24 cellular contexts compared by ENCODE assay signal in genomic region chr15:52732551-52732950, GRCh38. TPM values are rescaled to one million over a fixed set of nuclear protein-coding genes. Genes with fewer than 3 reads are reported as not detected.
"Had no signal": no experiment of that assay in that cellular context is flagged by ENCODE, and none has a peak within 500 bp of the region (broad histone marks: within the 10 kb centered on the region; RNA-seq: fewer than 3 reads in every experiment).

No MANE protein-coding gene starts in this region.

- H3K27me3 ChIP-seq: gastroesophageal sphincter, hepatocyte, pancreas, right lobe of liver, tibial nerve, upper lobe of right lung had no signal

- H3K27me3 Mint-ChIP-seq: stimulated activated naive CD8-positive, alpha-beta T cell treated with anti-CD3 and anti-CD28 coated beads, Interleukin-15, Interleukin-2, amounts not matched to agents 100 ng/mL and 50 ng/mL, for 24 hours had no signal

- DNase-seq: effector memory CD4-positive, alpha-beta T cell; kidney; left cardiac atrium; left ventricle myocardium inferior; lower lobe of right lung; midbrain; occipital lobe; pancreas; retina; stimulated activated CD4-positive, alpha-beta T cell treated with anti-CD3 and anti-CD28 coated beads, Interleukin-4, amount 100 ng/mL, for 1 hour; stimulated activated CD8-positive, alpha-beta memory T cell treated with anti-CD3 and anti-CD28 coated beads, Interleukin-4, amount 100 ng/mL, for 48 hours; upper lobe of right lung had no signal

- H3K4me2 ChIP-seq: hepatocyte had no signal

- H3K27ac Mint-ChIP-seq: nephron; stimulated activated effector memory CD8-positive, alpha-beta T cell treated with anti-CD3 and anti-CD28 coated beads, Interleukin-12 subunit alpha, Interleukin-12 subunit beta, amount 100 ng/mL, for 72 hours; stimulated activated naive CD8-positive, alpha-beta T cell treated with anti-CD3 and anti-CD28 coated beads, Interleukin-15, Interleukin-2, amounts not matched to agents 100 ng/mL and 50 ng/mL, for 24 hours had no signal

- H3K9me3 ChIP-seq: gastroesophageal sphincter, left ventricle myocardium inferior, lower lobe of right lung, pancreas, prostate gland, right lobe of liver, tibial nerve, upper lobe of right lung had no signal

- H3K36me3 ChIP-seq: gastroesophageal sphincter, left ventricle myocardium inferior, lower lobe of right lung, pancreas, prostate gland, right lobe of liver, tibial nerve, upper lobe of right lung had no signal

- H3K79me2 ChIP-seq: hepatocyte had no signal

- H3K4me1 Mint-ChIP-seq: nephron had no signal

- H3K36me3 Mint-ChIP-seq: stimulated activated effector memory CD8-positive, alpha-beta T cell treated with anti-CD3 and anti-CD28 coated beads, Interleukin-12 subunit alpha, Interleukin-12 subunit beta, amount 100 ng/mL, for 72 hours had no signal

- H2AFZ ChIP-seq: hepatocyte had no signal

- H3K4me3 Mint-ChIP-seq: nephron; stimulated activated effector memory CD8-positive, alpha-beta T cell treated with anti-CD3 and anti-CD28 coated beads, Interleukin-12 subunit alpha, Interleukin-12 subunit beta, amount 100 ng/mL, for 72 hours; stimulated activated naive CD8-positive, alpha-beta T cell treated with anti-CD3 and anti-CD28 coated beads, Interleukin-15, Interleukin-2, amounts not matched to agents 100 ng/mL and 50 ng/mL, for 24 hours had no signal

- H3K4me1 ChIP-seq: prostate gland had no signal

- H3K9me3 Mint-ChIP-seq: nephron; stimulated activated effector memory CD8-positive, alpha-beta T cell treated with anti-CD3 and anti-CD28 coated beads, Interleukin-12 subunit alpha, Interleukin-12 subunit beta, amount 100 ng/mL, for 72 hours; stimulated activated naive CD8-positive, alpha-beta T cell treated with anti-CD3 and anti-CD28 coated beads, Interleukin-15, Interleukin-2, amounts not matched to agents 100 ng/mL and 50 ng/mL, for 24 hours had no signal

- H3K4me3 ChIP-seq: gastroesophageal sphincter, hepatocyte, left ventricle myocardium inferior, lower lobe of right lung, pancreas, prostate gland, right lobe of liver, tibial nerve, upper lobe of right lung had no signal

- ATAC-seq: esophagus mucosa; stimulated activated effector memory CD8-positive, alpha-beta T cell treated with anti-CD3 and anti-CD28 coated beads, Interleukin-12 subunit alpha, Interleukin-12 subunit beta, amount 100 ng/mL, for 72 hours had no signal

- FAIRE-seq: endometrium, kidney, pancreas had no signal

- H3K27ac ChIP-seq: gastroesophageal sphincter, hepatocyte, left ventricle myocardium inferior, lower lobe of right lung, pancreas, prostate gland, tibial nerve, upper lobe of right lung had no signal

RNA-seq across cellular contexts. Expression of gene ONECUT1, which starts 57.6 kb away (rescaled TPM):
- total RNA-seq: esophagus mucosa, fibroblast of villous mesenchyme, kidney, left cardiac atrium, left ventricle myocardium inferior, lower lobe of right lung, occipital lobe, temporal lobe, upper lobe of right lung had no signal
